ENCODE assay signal across 16 cellular contexts in the genomic region with DNA sequence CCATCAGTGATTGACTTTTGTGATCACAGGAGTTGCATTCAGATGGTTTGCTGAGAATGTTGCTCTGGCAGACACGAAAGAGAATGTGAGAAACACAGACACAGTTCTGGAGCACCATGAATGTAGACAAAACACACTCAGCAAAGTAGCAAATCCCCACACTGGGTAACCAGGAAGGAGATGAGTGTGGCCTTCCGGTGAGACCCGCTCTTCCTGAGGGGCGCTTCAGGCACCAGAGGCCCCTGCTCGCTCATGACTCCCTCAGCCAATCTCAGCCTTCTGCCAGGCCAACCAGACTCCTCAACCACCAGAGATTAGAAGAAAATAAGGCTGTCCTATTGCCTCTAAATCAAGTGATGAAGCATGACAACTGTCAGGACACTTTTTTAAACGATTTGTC.
"Had no signal": no experiment of that assay in that cellular context is flagged by ENCODE, and none has a peak within 500 bp of the region (broad histone marks: within the 10 kb centered on the region; RNA-seq: fewer than 3 reads in every experiment).

No MANE protein-coding gene starts in this region.

- H3K27ac Mint-ChIP-seq: activated CD4-positive, alpha-beta T cell treated with anti-CD3 and anti-CD28 coated beads, Interleukin-2, amount 10 ng/mL, durations not matched to agents 7 days and 5 days; effector memory CD8-positive, alpha-beta T cell; mesothelial cell of epicardium; T-helper 2 cell treated with Interferon-gamma antibody and Interleukin-4, amounts not matched to agents 5 μg/mL and 100 μg/mL, for 36 hours; type B pancreatic cell had no signal

- H3K36me3 ChIP-seq: ascending aorta, neutrophil, suprapubic skin had no signal

- H3K4me3 Mint-ChIP-seq: activated CD4-positive, alpha-beta T cell treated with anti-CD3 and anti-CD28 coated beads, Interleukin-2, amount 10 ng/mL, durations not matched to agents 7 days and 5 days; effector memory CD8-positive, alpha-beta T cell; mesothelial cell of epicardium; T-helper 2 cell treated with Interferon-gamma antibody and Interleukin-4, amounts not matched to agents 5 μg/mL and 100 μg/mL, for 36 hours; type B pancreatic cell had no signal

- H3K27ac ChIP-seq: ascending aorta, neutrophil, suprapubic skin had no signal

- H3K36me3 Mint-ChIP-seq: immature natural killer cell, mesothelial cell of epicardium, type B pancreatic cell had no signal

- H3K27me3 ChIP-seq: ascending aorta, neutrophil, suprapubic skin had no signal

- H3K9me3 Mint-ChIP-seq: activated CD4-positive, alpha-beta T cell treated with anti-CD3 and anti-CD28 coated beads, Interleukin-2, amount 10 ng/mL, durations not matched to agents 7 days and 5 days; immature natural killer cell; mesothelial cell of epicardium; T-helper 2 cell treated with Interferon-gamma antibody and Interleukin-4, amounts not matched to agents 5 μg/mL and 100 μg/mL, for 36 hours had no signal

- H3K27me3 Mint-ChIP-seq: activated CD4-positive, alpha-beta T cell treated with anti-CD3 and anti-CD28 coated beads, Interleukin-2, amount 10 ng/mL, durations not matched to agents 7 days and 5 days had no signal

- DNase-seq: activated CD4-positive, alpha-beta T cell treated with anti-CD3 and anti-CD28 coated beads, Interleukin-2, amount 10 ng/mL, durations not matched to agents 7 days and 5 days; activated naive CD4-positive, alpha-beta T cell; activated T-cell treated with anti-CD3 and anti-CD28 coated beads for 4 hours; dermis blood vessel endothelial cell; effector memory CD8-positive, alpha-beta T cell; foreskin melanocyte; immature natural killer cell; posterior cingulate gyrus; stimulated activated CD4-positive, alpha-beta T cell treated with anti-CD3 and anti-CD28 coated beads, Interleukin-2, amount 100 ng/mL, for 48 hours; stimulated activated naive CD4-positive, alpha-beta T cell had no signal

- ATAC-seq: effector memory CD8-positive, alpha-beta T cell had no signal

- H3K4me1 ChIP-seq: ascending aorta, suprapubic skin had no signal

- H3K4me3 ChIP-seq: ascending aorta, suprapubic skin had no signal

- H3K9me3 ChIP-seq: ascending aorta, neutrophil, suprapubic skin had no signal
